26 cellular contexts compared by ENCODE assay signal in the genomic region with DNA sequence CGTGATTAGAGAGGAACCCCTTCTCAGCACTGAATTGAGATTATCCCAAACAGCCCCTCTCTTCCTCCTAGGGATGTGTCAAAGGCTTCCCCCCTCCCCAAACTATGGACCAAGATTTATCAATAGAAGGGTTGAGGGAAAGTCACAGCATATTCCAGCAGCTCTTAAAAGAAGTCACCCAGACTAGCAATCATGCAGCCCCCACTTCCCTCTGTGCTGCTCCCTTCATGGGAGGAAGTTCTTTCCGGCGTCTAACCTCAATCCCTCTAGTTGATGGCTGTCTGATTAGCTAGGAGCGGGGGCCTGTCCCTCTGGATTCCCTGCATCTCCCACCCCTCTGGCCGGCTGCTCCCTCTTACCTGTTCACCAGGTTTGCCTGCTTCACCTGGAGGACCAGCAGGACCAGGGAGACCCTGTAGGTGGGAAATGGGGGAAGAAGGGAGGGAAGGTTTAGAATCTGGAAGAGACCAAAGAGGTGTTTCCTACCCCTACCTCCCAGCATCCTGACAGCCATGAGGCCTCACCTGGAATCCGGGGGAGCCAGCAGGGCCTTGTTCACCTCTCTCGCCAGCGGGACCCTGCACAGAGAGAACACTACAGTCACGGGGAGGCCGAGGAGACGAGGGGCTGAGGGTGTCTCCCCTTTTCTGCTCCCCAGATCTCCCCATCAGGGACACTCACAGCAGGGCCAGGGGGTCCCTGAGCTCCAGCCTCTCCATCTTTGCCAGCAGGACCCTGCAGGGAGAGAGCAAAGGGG. TPM values are rescaled to one million over a fixed set of nuclear protein-coding genes. Genes with fewer than 3 reads are reported as not detected.
DNase-seq lines count a peak whose midpoint lies in the region; ATAC-seq, FAIRE-seq and TF ChIP-seq lines count a peak whose summit lies in the region.
"Had no signal": no experiment of that assay in that cellular context is flagged by ENCODE, and none has a peak within 500 bp of the region (broad histone marks: within the 10 kb centered on the region; RNA-seq: fewer than 3 reads in every experiment).

No MANE protein-coding gene starts in this region.

- in situ Hi-C loops in HepG2 (cut with HindIII; ENCODE audit: extremely low pct_ligation_motif_present, low pct_unique_long_range_greater_than_20kb), result no loop called here

- 27% methylated on average over 9 of the region's 11 CpGs for WGBS in HepG2 (ENCODE audit: low lambda C conversion rate)

- H4K20me1 ChIP-seq in HepG2 (ENCODE audit: insufficient read depth, low read length), result no peaks in the 10 kb centered on the region

- H3K27me3 ChIP-seq in adipocyte (replicated peaks; ENCODE audit: control insufficient read depth, insufficient read depth, low read length) (no peaks in the 10 kb centered on the region), tibial artery (no peaks in the 10 kb centered on the region), HepG2 (ENCODE audit: control insufficient read depth in 1 of 2, insufficient read depth in 2 of 2, low read length in 2 of 2) (peaks cover 27 to 100% of the 10 kb centered on the region in 2 experiments)
- H3K27me3 ChIP-seq: cardiac muscle cell, suprapubic skin had no signal

- no peak for FAIRE-seq in HepG2 (lab: Jason Lieb, UNC)

- H3K36me3 Mint-ChIP-seq in mesothelial cell of epicardium, result peaks cover 27% of the 10 kb centered on the region
- H3K36me3 Mint-ChIP-seq: activated naive CD8-positive, alpha-beta T cell treated with anti-CD3 and anti-CD28 coated beads for 36 hours; T-cell had no signal

- TF ChIP-seq CTCF in mesothelial cell of epicardium (IDR thresholded peaks at IDR 0.05; ENCODE audit: unreplicated experiment) (no peak), tibial artery (IDR thresholded peaks at IDR 0.05) (no peak), HepG2 (CRISPR knock-in tag; IDR thresholded peaks at IDR 0.05) (no peak)

- H3K27ac Mint-ChIP-seq in mesothelial cell of epicardium, result peak overlapping the region; percentile 77
- H3K27ac Mint-ChIP-seq: activated CD8-positive, alpha-beta T cell treated with anti-CD3 and anti-CD28 coated beads, Interleukin-2, amount 10 ng/mL, durations not matched to agents 7 days and 5 days; activated naive CD8-positive, alpha-beta T cell treated with anti-CD3 and anti-CD28 coated beads for 36 hours; activated T-cell treated with anti-CD3 and anti-CD28 coated beads, Interleukin-2, amount 50 U/mL, for 72 hours; CD4-positive, alpha-beta T cell; T-cell had no signal

- no peak overlapping the region for H3K4me2 ChIP-seq in HepG2 (ENCODE audit: low read depth, low read length)

- H3K4me1 ChIP-seq in adipocyte (ENCODE audit: control insufficient read depth, insufficient read depth, low read length) (peaks cover 66% of the 10 kb centered on the region), tibial artery (peaks cover 0 to 67% (median 36%) of the 10 kb centered on the region in 4 donors), HepG2 (ENCODE audit: insufficient read depth, low read length) (no peaks in the 10 kb centered on the region)

- POLR2A ChIA-PET in HepG2 (lab: Yijun Ruan, JAX), result no interaction called here

- CTCF ChIA-PET in HepG2 (lab: Yijun Ruan, JAX; ENCODE audit: low intra/inter-chr PET ratio, low total read pairs), result no interaction called here

- DNase-seq in adipocyte (ENCODE audit: low read depth), result peak; percentile 37
- DNase-seq in mesothelial cell of epicardium (ENCODE audit: low spot score in 2 of 2, unreplicated experiment in 2 of 2), result no peak
- no peak for DNase-seq in tibial artery
- no peak for DNase-seq in SIG-M5 (lab: John Stamatoyannopoulos, UW)
- no peak for DNase-seq in HepG2 (ENCODE audit: low spot score)
- DNase-seq: activated CD8-positive, alpha-beta T cell treated with anti-CD3 and anti-CD28 coated beads, Interleukin-2, amount 10 ng/mL, durations not matched to agents 7 days and 5 days; activated naive CD8-positive, alpha-beta T cell treated with anti-CD3 and anti-CD28 coated beads for 36 hours; activated T-cell treated with anti-CD3 and anti-CD28 coated beads, Interleukin-2, amount 50 U/mL, for 72 hours; CD4-positive, alpha-beta T cell; DMS79 treated with DMSO at 0.1 percent for 48 hours; effector CD4-positive, alpha-beta T cell; esophagus squamous epithelium; hypothalamus; kidney glomerular epithelial cell; MM.1S; NCI-H187; NCI-H226; retina; stimulated activated CD4-positive, alpha-beta T cell treated with anti-CD3 and anti-CD28 coated beads, Interleukin-2, amount 100 ng/mL, for 24 hours; T-cell; WERI-Rb-1 had no signal

- H3K27ac ChIP-seq in tibial artery, result peak overlapping the region; percentile 98 to 99
- H3K27ac ChIP-seq in HepG2 (ENCODE audit: extremely low read length, insufficient read depth, low read length), result no peak overlapping the region
- H3K27ac ChIP-seq: cardiac muscle cell, suprapubic skin, WERI-Rb-1 had no signal

- H3K4me3 Mint-ChIP-seq in mesothelial cell of epicardium, result no peak overlapping the region
- H3K4me3 Mint-ChIP-seq: activated CD8-positive, alpha-beta T cell treated with anti-CD3 and anti-CD28 coated beads, Interleukin-2, amount 10 ng/mL, durations not matched to agents 7 days and 5 days; activated naive CD8-positive, alpha-beta T cell treated with anti-CD3 and anti-CD28 coated beads for 36 hours; activated T-cell treated with anti-CD3 and anti-CD28 coated beads, Interleukin-2, amount 50 U/mL, for 72 hours; CD4-positive, alpha-beta T cell; T-cell had no signal

- no peak overlapping the region for H2AFZ ChIP-seq in HepG2 (ENCODE audit: low read length)

- H3K36me3 ChIP-seq in adipocyte (ENCODE audit: control insufficient read depth, insufficient read depth, low read length, severe bottlenecking), result peaks cover 95% of the 10 kb centered on the region
- peaks cover 99 to 100% (median 100%) of the 10 kb centered on the region in 3 donors for H3K36me3 ChIP-seq in tibial artery
- no peaks in the 10 kb centered on the region for H3K36me3 ChIP-seq in HepG2 (replicated peaks in 1 of 2; ENCODE audit: control insufficient read depth in 1 of 2, insufficient read depth in 2 of 2, low read length in 2 of 2)

- ATAC-seq in HepG2 (no peak), GM21423 (IDR thresholded peaks at IDR 0.05; ENCODE audit: unreplicated experiment) (no peak)
- ATAC-seq: activated CD8-positive, alpha-beta T cell treated with anti-CD3 and anti-CD28 coated beads, Interleukin-2, amount 10 ng/mL, durations not matched to agents 7 days and 5 days; activated T-cell treated with anti-CD3 and anti-CD28 coated beads, Interleukin-2, amount 50 U/mL, for 72 hours; T-cell had no signal

- no peak for TF ChIP-seq EP300 in HepG2 (IDR thresholded peaks at IDR 0.05; ENCODE audit: low read depth in 2 of 2, low read length in 2 of 2)
- TF ChIP-seq EP300 in HepG2 (CRISPR knock-in tag; IDR thresholded peaks at IDR 0.05; ENCODE audit: borderline replicate concordance), result no peak

- H3K9me3 Mint-ChIP-seq in mesothelial cell of epicardium, result no peaks in the 10 kb centered on the region
- H3K9me3 Mint-ChIP-seq: activated naive CD8-positive, alpha-beta T cell treated with anti-CD3 and anti-CD28 coated beads for 36 hours; activated T-cell treated with anti-CD3 and anti-CD28 coated beads, Interleukin-2, amount 50 U/mL, for 72 hours; CD4-positive, alpha-beta T cell; T-cell had no signal

- H3K4me1 Mint-ChIP-seq in mesothelial cell of epicardium, result peaks cover 29% of the 10 kb centered on the region
- H3K4me1 Mint-ChIP-seq: T-cell had no signal

- H3K4me3 ChIP-seq in GM08714 (ENCODE audit: low read length) (peak overlapping the region; percentile 33; the same call in 1 of the 2 replicates), adipocyte (ENCODE audit: low read length) (peak overlapping the region; percentile 14), tibial artery (no peak overlapping the region), HepG2 (replicated peaks in 1 of 3; ENCODE audit: insufficient read depth in 1 of 3, low read depth in 2 of 3, low read length in 3 of 3) (no peak overlapping the region)
- H3K4me3 ChIP-seq: cardiac muscle cell, esophagus squamous epithelium, suprapubic skin had no signal

- TF ChIP-seq RAD21 in HepG2 (CRISPR knock-in tag; IDR thresholded peaks at IDR 0.05), result no peak

- no peaks in the 10 kb centered on the region for H3K27me3 Mint-ChIP-seq in mesothelial cell of epicardium (ENCODE audit: low read depth)
- H3K27me3 Mint-ChIP-seq: activated naive CD8-positive, alpha-beta T cell treated with anti-CD3 and anti-CD28 coated beads for 36 hours had no signal

- intact Hi-C loops in tibial artery (cut with DNase I; ENCODE audit: low total_unique reads), result no loop called here
- intact Hi-C loops in HepG2 (cut with micrococcal nuclease; ENCODE audit: unreplicated experiment), result no loop called here

- no peaks in the 10 kb centered on the region for H3K9me3 ChIP-seq in adipocyte (ENCODE audit: control insufficient read depth, low read length)
- H3K9me3 ChIP-seq in tibial artery, result no peaks in the 10 kb centered on the region
- no peaks in the 10 kb centered on the region for H3K9me3 ChIP-seq in HepG2 (ENCODE audit: low read length)
- H3K9me3 ChIP-seq: esophagus squamous epithelium, suprapubic skin had no signal

- BruUV-seq in HepG2 (replicated peaks; lab: Mats Ljungman, UMichigan), result no TSS peak

- no peaks in the 10 kb centered on the region for H3K79me2 ChIP-seq in HepG2 (ENCODE audit: insufficient read depth, low read length)

- no peak for TF ChIP-seq POLR2A in HepG2 (IDR thresholded peaks at IDR 0.05; ENCODE audit: insufficient read depth in 1 of 2, low read depth in 2 of 2, low read length in 2 of 2)

- H3K9ac ChIP-seq in adipocyte (ENCODE audit: low read length) (peak overlapping the region; percentile 100), HepG2 (ENCODE audit: insufficient read depth, low read depth, low read length) (no peak overlapping the region)

RNA-seq across cellular contexts. Expression of a gene that starts 9.1 kb away (rescaled TPM):
- total RNA-seq in mesothelial cell of epicardium (3,780 to 4,004 TPM (median 3,972 TPM) in 3 replicates), HepG2 (2016; rRNA removed; fragmentation: Illumina TruSeq; extraction: Trizol) (0.17 TPM in 1 of 2 replicates, not detected in the other)
- not detected in 2 replicates for total RNA-seq in HepG2 (2016; cell fraction: cytosol; rRNA removed; fragmentation: Illumina TruSeq; extraction: Trizol; ENCODE audit: low read depth)
- 0.03 and 0.06 TPM in 2 replicates for total RNA-seq in HepG2 (2016; cell fraction: insoluble cytoplasmic fraction; rRNA removed; fragmentation: Illumina TruSeq; extraction: Trizol)
- 0.09 and 0.24 TPM in 2 replicates for total RNA-seq in HepG2 (2016; cell fraction: membrane; rRNA removed; fragmentation: Illumina TruSeq; extraction: Trizol)
- 0.68 and 0.72 TPM in 2 replicates for total RNA-seq in HepG2 (2016; cell fraction: nucleus; rRNA removed; fragmentation: Illumina TruSeq; extraction: Trizol)
- 0.05 and 0.14 TPM in 2 replicates for polyA plus RNA-seq in HepG2 (2011; rRNA removed)
- 0.01 TPM in 1 of 2 replicates, not detected in the other for polyA plus RNA-seq in HepG2 (2011; cell fraction: cytosol; rRNA removed)
- polyA plus RNA-seq in HepG2 (2011; cell fraction: nucleus; rRNA removed), result 1.7 and 2.5 TPM in 2 replicates
- polyA plus RNA-seq in HepG2 (2012), result 0.19 TPM in 2 replicates
- polyA plus RNA-seq in HepG2 (2016; cell fraction: cytosol; fragmentation: Illumina TruSeq; extraction: Trizol; ENCODE audit: low read depth), result 0.03 TPM in 1 of 2 replicates, not detected in the other
- polyA plus RNA-seq in HepG2 (2016; cell fraction: insoluble cytoplasmic fraction; fragmentation: Illumina TruSeq; extraction: Trizol; ENCODE audit: low read depth), result 0.07 TPM in 1 of 2 replicates, not detected in the other
- polyA plus RNA-seq in HepG2 (2016; cell fraction: membrane; fragmentation: Illumina TruSeq; extraction: Trizol; ENCODE audit: low read depth), result not detected in 2 replicates
- polyA plus RNA-seq in HepG2 (2016; cell fraction: nucleus; fragmentation: Illumina TruSeq; extraction: Trizol; ENCODE audit: insufficient read depth, low read depth), result 1.00 and 2.8 TPM in 2 replicates
- 35.8 TPM in 1 of 2 replicates, not detected in the other for polyA minus RNA-seq in HepG2 (2011; rRNA and poly(A)+ RNA removed; ENCODE audit: low replicate concordance)
- polyA minus RNA-seq in HepG2 (2011; cell fraction: cytosol; rRNA and poly(A)+ RNA removed), result 0.70 and 0.79 TPM in 2 replicates
- 0.52 and 1.2 TPM in 2 replicates for polyA minus RNA-seq in HepG2 (2011; cell fraction: nucleus; rRNA and poly(A)+ RNA removed)

RNA-seq across cellular contexts. Expression of a gene that starts 26.5 kb away (rescaled TPM):
- total RNA-seq in mesothelial cell of epicardium, result not detected in 3 replicates
- total RNA-seq in HepG2 (2016; rRNA removed; fragmentation: Illumina TruSeq; extraction: Trizol), result not detected in 2 replicates
- total RNA-seq in HepG2 (2016; cell fraction: cytosol; rRNA removed; fragmentation: Illumina TruSeq; extraction: Trizol; ENCODE audit: low read depth), result not detected in 2 replicates
- not detected in 2 replicates for total RNA-seq in HepG2 (2016; cell fraction: insoluble cytoplasmic fraction; rRNA removed; fragmentation: Illumina TruSeq; extraction: Trizol)
- total RNA-seq in HepG2 (2016; cell fraction: membrane; rRNA removed; fragmentation: Illumina TruSeq; extraction: Trizol), result not detected in 2 replicates
- not detected in 2 replicates for total RNA-seq in HepG2 (2016; cell fraction: nucleus; rRNA removed; fragmentation: Illumina TruSeq; extraction: Trizol)
- not detected in 2 replicates for polyA plus RNA-seq in HepG2 (2011; rRNA removed)
- not detected in 2 replicates for polyA plus RNA-seq in HepG2 (2011; cell fraction: cytosol; rRNA removed)
- polyA plus RNA-seq in HepG2 (2011; cell fraction: nucleus; rRNA removed), result 0.42 TPM in 1 of 2 replicates, not detected in the other
- polyA plus RNA-seq in HepG2 (2012), result not detected in 2 replicates
- polyA plus RNA-seq in HepG2 (2016; cell fraction: cytosol; fragmentation: Illumina TruSeq; extraction: Trizol; ENCODE audit: low read depth), result not detected in 2 replicates
- polyA plus RNA-seq in HepG2 (2016; cell fraction: insoluble cytoplasmic fraction; fragmentation: Illumina TruSeq; extraction: Trizol; ENCODE audit: low read depth), result not detected in 2 replicates
- polyA plus RNA-seq in HepG2 (2016; cell fraction: membrane; fragmentation: Illumina TruSeq; extraction: Trizol; ENCODE audit: low read depth), result not detected in 2 replicates
- not detected in 2 replicates for polyA plus RNA-seq in HepG2 (2016; cell fraction: nucleus; fragmentation: Illumina TruSeq; extraction: Trizol; ENCODE audit: insufficient read depth, low read depth)
- polyA minus RNA-seq in HepG2 (2011; rRNA and poly(A)+ RNA removed; ENCODE audit: low replicate concordance), result 0.19 TPM in 1 of 2 replicates, not detected in the other
- polyA minus RNA-seq in HepG2 (2011; cell fraction: cytosol; rRNA and poly(A)+ RNA removed), result not detected in 2 replicates
- not detected in 2 replicates for polyA minus RNA-seq in HepG2 (2011; cell fraction: nucleus; rRNA and poly(A)+ RNA removed)
- total RNA-seq: activated CD8-positive, alpha-beta T cell treated with anti-CD3 and anti-CD28 coated beads, Interleukin-2, amount 10 ng/mL, durations not matched to agents 7 days and 5 days; CD4-positive, alpha-beta T cell; RPMI7951 had no signal

RNA-seq across cellular contexts. Expression of a gene that starts 41.8 kb away (rescaled TPM):
- 56.4 to 58.6 TPM (median 56.6 TPM) in 3 replicates for total RNA-seq in mesothelial cell of epicardium
- total RNA-seq in HepG2 (2016; rRNA removed; fragmentation: Illumina TruSeq; extraction: Trizol), result 11.0 and 15.8 TPM in 2 replicates
- 1.3 and 1.6 TPM in 2 replicates for total RNA-seq in HepG2 (2016; cell fraction: cytosol; rRNA removed; fragmentation: Illumina TruSeq; extraction: Trizol; ENCODE audit: low read depth)
- 8.3 and 16.2 TPM in 2 replicates for total RNA-seq in HepG2 (2016; cell fraction: insoluble cytoplasmic fraction; rRNA removed; fragmentation: Illumina TruSeq; extraction: Trizol)
- total RNA-seq in HepG2 (2016; cell fraction: membrane; rRNA removed; fragmentation: Illumina TruSeq; extraction: Trizol), result 7.0 and 7.3 TPM in 2 replicates
- total RNA-seq in HepG2 (2016; cell fraction: nucleus; rRNA removed; fragmentation: Illumina TruSeq; extraction: Trizol), result 10.9 and 13.5 TPM in 2 replicates
- polyA plus RNA-seq in HepG2 (2011; rRNA removed), result 8.7 and 9.4 TPM in 2 replicates
- polyA plus RNA-seq in HepG2 (2011; cell fraction: cytosol; rRNA removed), result 7.4 and 9.0 TPM in 2 replicates
- 13.1 and 16.4 TPM in 2 replicates for polyA plus RNA-seq in HepG2 (2011; cell fraction: nucleus; rRNA removed)
- 9.8 and 11.6 TPM in 2 replicates for polyA plus RNA-seq in HepG2 (2012)
- polyA plus RNA-seq in HepG2 (2016; cell fraction: cytosol; fragmentation: Illumina TruSeq; extraction: Trizol; ENCODE audit: low read depth), result 1.2 and 1.4 TPM in 2 replicates
- 14.2 and 17.2 TPM in 2 replicates for polyA plus RNA-seq in HepG2 (2016; cell fraction: insoluble cytoplasmic fraction; fragmentation: Illumina TruSeq; extraction: Trizol; ENCODE audit: low read depth)
- 7.2 TPM in 2 replicates for polyA plus RNA-seq in HepG2 (2016; cell fraction: membrane; fragmentation: Illumina TruSeq; extraction: Trizol; ENCODE audit: low read depth)
- polyA plus RNA-seq in HepG2 (2016; cell fraction: nucleus; fragmentation: Illumina TruSeq; extraction: Trizol; ENCODE audit: insufficient read depth, low read depth), result 35.0 and 35.2 TPM in 2 replicates
- polyA minus RNA-seq in HepG2 (2011; rRNA and poly(A)+ RNA removed; ENCODE audit: low replicate concordance), result 15.4 and 32.3 TPM in 2 replicates
- polyA minus RNA-seq in HepG2 (2011; cell fraction: cytosol; rRNA and poly(A)+ RNA removed), result 7.3 and 11.8 TPM in 2 replicates
- polyA minus RNA-seq in HepG2 (2011; cell fraction: nucleus; rRNA and poly(A)+ RNA removed), result 7.8 and 9.3 TPM in 2 replicates

Comparison
In these comparisons a context has a peak if more than half of its experiments do, and no peak if none do; other contexts are left out.
1. H3K4me3 ChIP-seq: peak in GM08714 (single experiment) and adipocyte (single experiment); none in tibial artery (0 of 2) and HepG2 (0 of 3).
2. RNA of a gene that starts 9.1 kb away (total RNA-seq): 3,780 to 4,004 TPM in mesothelial cell of epicardium; 0.03 to 0.72 TPM in HepG2; every median in the first group is over 1,000 times any median in the second.